8 cellular contexts compared by ENCODE assay signal in genomic region chr6:149565539-149566371, GRCh38. TPM values are rescaled to one million over a fixed set of nuclear protein-coding genes. Genes with fewer than 3 reads are reported as not detected.
DNase-seq lines count a peak whose midpoint lies in the region; ATAC-seq and TF ChIP-seq lines count a peak whose summit lies in the region.

No MANE protein-coding gene starts in this region.

- H3K27ac ChIP-seq in DND-41 (ENCODE audit: low read length) = peak overlapping the region; percentile 73
- peak overlapping the region; percentile 80 for H3K27ac ChIP-seq in GM23248
- H3K27ac ChIP-seq in KOPT-K1 (ENCODE audit: low read depth, low read length, poor library complexity, severe bottlenecking) = peak overlapping the region; percentile 76
- H3K27ac ChIP-seq in Peyer's patch = peak overlapping the region; percentile 88 to 93 (median 92)

- ATAC-seq in DND-41 (ENCODE audit: insufficient read depth, low read depth) (peak; percentile 87), naive B cell (ENCODE audit: low read depth in 2 of 2) (peak; percentile 78 to 79)

- DNase-seq in DND-41 (peak; percentile 96), GM23248 (peak; percentile 97), Peyer's patch (peak; percentile 90 to 98 (median 97)), fibroblast of gingiva (ENCODE audit: low read depth) (peak; percentile 91), naive B cell (peak; percentile 97)
- peak; percentile 97 for DNase-seq in activated T-helper 1 cell treated with anti-CD3 and anti-CD28 coated beads, Interleukin-12 subunit alpha, Interleukin-12 subunit beta, Interleukin-2, Interleukin-4 antibody, amounts not matched to agents 30 ng/mL and 10 ng/mL and 1 ng/mL, durations not matched to agents 14 hours and 24 hours and 36 hours (ENCODE audit: low spot score)
- peak; percentile 86 to 90 for DNase-seq in stimulated activated CD8-positive, alpha-beta memory T cell treated with anti-CD3 and anti-CD28 coated beads, Interleukin-7, amount 100 ng/mL, for 48 hours (ENCODE audit: extremely low read depth in 1 of 2, low read depth in 1 of 2)

- peaks cover 7% of the 10 kb centered on the region for H3K27me3 Mint-ChIP-seq in activated T-helper 1 cell treated with anti-CD3 and anti-CD28 coated beads, Interleukin-12 subunit alpha, Interleukin-12 subunit beta, Interleukin-2, Interleukin-4 antibody, amounts not matched to agents 30 ng/mL and 10 ng/mL and 1 ng/mL, durations not matched to agents 14 hours and 24 hours and 36 hours (ENCODE audit: insufficient read depth)
- peaks cover 0 to 1% (median 0%) of the 10 kb centered on the region in 3 donors for H3K27me3 Mint-ChIP-seq in naive B cell

- peaks cover 17% of the 10 kb centered on the region for H3K4me1 Mint-ChIP-seq in activated T-helper 1 cell treated with anti-CD3 and anti-CD28 coated beads, Interleukin-12 subunit alpha, Interleukin-12 subunit beta, Interleukin-2, Interleukin-4 antibody, amounts not matched to agents 30 ng/mL and 10 ng/mL and 1 ng/mL, durations not matched to agents 14 hours and 24 hours and 36 hours (ENCODE audit: low read depth)
- peaks cover 3 to 24% (median 10%) of the 10 kb centered on the region in 3 donors for H3K4me1 Mint-ChIP-seq in naive B cell

- TF ChIP-seq CTCF in DND-41 (IDR thresholded peaks at IDR 0.05; ENCODE audit: borderline replicate concordance, extremely low read depth, low read length, poor library complexity, severe bottlenecking) = peak; percentile 73
- peak; percentile 50 to 66 (median 60) for TF ChIP-seq CTCF in Peyer's patch (IDR thresholded peaks at IDR 0.05)

- H3K36me3 ChIP-seq in DND-41 (ENCODE audit: insufficient read depth, low read length) (no peaks in the 10 kb centered on the region; the same call in 1 of the 2 replicates), GM23248 (ENCODE audit: low read depth) (no peaks in the 10 kb centered on the region), KOPT-K1 (ENCODE audit: insufficient read depth, low read length) (no peaks in the 10 kb centered on the region), Peyer's patch (no peaks in the 10 kb centered on the region)

- H3K27me3 ChIP-seq in DND-41 (ENCODE audit: insufficient read depth, low read length, poor library complexity) (peaks cover under 1% of the 10 kb centered on the region), GM23248 (replicated peaks; ENCODE audit: insufficient read depth) (no peaks in the 10 kb centered on the region), Peyer's patch (no peaks in the 10 kb centered on the region)

- peak overlapping the region; percentile 88 for H3K4me2 ChIP-seq in DND-41 (ENCODE audit: insufficient read depth, low read length)
- peak overlapping the region; percentile 100 for H3K4me2 ChIP-seq in GM23248 (ENCODE audit: unreplicated experiment)

- H3K4me3 Mint-ChIP-seq in activated T-helper 1 cell treated with anti-CD3 and anti-CD28 coated beads, Interleukin-12 subunit alpha, Interleukin-12 subunit beta, Interleukin-2, Interleukin-4 antibody, amounts not matched to agents 30 ng/mL and 10 ng/mL and 1 ng/mL, durations not matched to agents 14 hours and 24 hours and 36 hours = peak overlapping the region; percentile 92
- peak overlapping the region; percentile 88 to 99 (median 98) for H3K4me3 Mint-ChIP-seq in naive B cell

- H3F3A ChIP-seq in GM23248 (ENCODE audit: insufficient read depth) = 0 out of 2 replicates have a peak, but pooled peaks cover 10% of the 10 kb centered on the region

- H3K36me3 Mint-ChIP-seq in activated T-helper 1 cell treated with anti-CD3 and anti-CD28 coated beads, Interleukin-12 subunit alpha, Interleukin-12 subunit beta, Interleukin-2, Interleukin-4 antibody, amounts not matched to agents 30 ng/mL and 10 ng/mL and 1 ng/mL, durations not matched to agents 14 hours and 24 hours and 36 hours (ENCODE audit: low read depth) = no peaks in the 10 kb centered on the region
- no peaks in the 10 kb centered on the region for H3K36me3 Mint-ChIP-seq in naive B cell

- WGBS in GM23248 (ENCODE audit: low coverage in 1 of 2, low lambda C conversion rate in 2 of 2, missing lambda C conversion rate in 2 of 2), 2 experiments = 1% methylated on average over 34 to 52 of the region's 55 CpGs

- no peaks in the 10 kb centered on the region for H3K9me2 ChIP-seq in GM23248 (ENCODE audit: insufficient read depth)

- peak overlapping the region; percentile 94 for H3K27ac Mint-ChIP-seq in activated T-helper 1 cell treated with anti-CD3 and anti-CD28 coated beads, Interleukin-12 subunit alpha, Interleukin-12 subunit beta, Interleukin-2, Interleukin-4 antibody, amounts not matched to agents 30 ng/mL and 10 ng/mL and 1 ng/mL, durations not matched to agents 14 hours and 24 hours and 36 hours
- peak overlapping the region; percentile 90 to 99 (median 97) for H3K27ac Mint-ChIP-seq in naive B cell

- H2AFZ ChIP-seq in DND-41 (ENCODE audit: low read depth, low read length) = peak overlapping the region; percentile 97
- peak overlapping the region; percentile 98 for H2AFZ ChIP-seq in GM23248

- intact Hi-C loops in activated T-helper 1 cell treated with anti-CD3 and anti-CD28 coated beads, Interleukin-12 subunit alpha, Interleukin-12 subunit beta, Interleukin-2, Interleukin-4 antibody, amounts not matched to agents 30 ng/mL and 10 ng/mL and 1 ng/mL, durations not matched to agents 14 hours and 24 hours and 36 hours (cut with micrococcal nuclease) = loop anchor here (1.0 to 5.0 kb wide), 9 partner anchors 19 to 1302 kb away; partner anchors contain the start of genes KATNA1, LATS1, LRP11 and MTHFD1L

- H3K79me2 ChIP-seq in DND-41 (ENCODE audit: insufficient read depth, low read length) = peaks cover 42% of the 10 kb centered on the region
- H3K79me2 ChIP-seq in GM23248 (ENCODE audit: insufficient read depth) = peaks cover 37% of the 10 kb centered on the region

- peak overlapping the region; percentile 92 for H3K9ac ChIP-seq in DND-41 (ENCODE audit: low read depth, low read length)
- H3K9ac ChIP-seq in GM23248 = peak overlapping the region; percentile 92

- TF ChIP-seq POLR2A in Peyer's patch (IDR thresholded peaks at IDR 0.05) = no peak

- H3K9me3 Mint-ChIP-seq in activated T-helper 1 cell treated with anti-CD3 and anti-CD28 coated beads, Interleukin-12 subunit alpha, Interleukin-12 subunit beta, Interleukin-2, Interleukin-4 antibody, amounts not matched to agents 30 ng/mL and 10 ng/mL and 1 ng/mL, durations not matched to agents 14 hours and 24 hours and 36 hours = no peaks in the 10 kb centered on the region
- no peaks in the 10 kb centered on the region for H3K9me3 Mint-ChIP-seq in naive B cell

- H3K9me3 ChIP-seq in DND-41 (ENCODE audit: insufficient read depth, low read length, severe bottlenecking) (no peaks in the 10 kb centered on the region), GM23248 (ENCODE audit: low read depth) (no peaks in the 10 kb centered on the region), KOPT-K1 (ENCODE audit: insufficient read depth, low read length, poor library complexity, severe bottlenecking) (no peaks in the 10 kb centered on the region), Peyer's patch (no peaks in the 10 kb centered on the region)

- H4K20me1 ChIP-seq in DND-41 (ENCODE audit: insufficient read depth, low read length) (peaks cover 4% of the 10 kb centered on the region; the same call in 1 of the 2 replicates), GM23248 (ENCODE audit: insufficient read depth) (no peaks in the 10 kb centered on the region)

- peaks cover 34% of the 10 kb centered on the region for H3K4me1 ChIP-seq in DND-41 (ENCODE audit: insufficient read depth, low read length)
- H3K4me1 ChIP-seq in GM23248 (ENCODE audit: insufficient read depth) = peaks cover 9% of the 10 kb centered on the region
- H3K4me1 ChIP-seq in Peyer's patch = peaks cover 0 to 18% (median 7%) of the 10 kb centered on the region in 4 donors

- H3K4me3 ChIP-seq in DND-41 (ENCODE audit: low read depth in 1 of 2, low read length in 2 of 2) (peak overlapping the region; percentile 79 to 95), GM23248 (peak overlapping the region; percentile 94), Peyer's patch (peak overlapping the region; percentile 75 to 96 (median 92))

- in situ Hi-C loops in GM23248 (cut with MboI) = no loop called here

RNA-seq across cellular contexts. Expression of gene GINM1, which starts 0.4 kb away (rescaled TPM):
- total RNA-seq in GM23248 (2014; rRNA removed; shearing (Covaris generic)) = 83.1 and 83.6 TPM in 2 replicates
- polyA plus RNA-seq in GM23248 (2016; fragmentation: Nextera tagmentation; extraction: Ambion mirVana) (95.4 and 98.7 TPM in 2 replicates), naive B cell (ENCODE audit: low read depth in 6 of 6) (10 to 100 TPM; 29.4 to 42.4 (median 37.9) TPM)
- 10 to 100 TPM; 23.1 to 36.6 (median 26.7) TPM for total RNA-seq in Peyer's patch
- total RNA-seq in activated T-helper 1 cell treated with anti-CD3 and anti-CD28 coated beads, Interleukin-12 subunit alpha, Interleukin-12 subunit beta, Interleukin-2, Interleukin-4 antibody, amounts not matched to agents 30 ng/mL and 10 ng/mL and 1 ng/mL, durations not matched to agents 14 hours and 24 hours and 36 hours = 15.4 and 18.6 TPM in 2 replicates

RNA-seq across cellular contexts. Expression of gene PPIL4, which starts 19.9 kb away (rescaled TPM):
- 32.2 and 43.5 TPM in 2 replicates for total RNA-seq in GM23248 (2014; rRNA removed; shearing (Covaris generic))
- 43.0 and 43.5 TPM in 2 replicates for polyA plus RNA-seq in GM23248 (2016; fragmentation: Nextera tagmentation; extraction: Ambion mirVana)
- 10 to 100 TPM; 15.8 to 28.9 (median 20.5) TPM for total RNA-seq in Peyer's patch
- total RNA-seq in activated T-helper 1 cell treated with anti-CD3 and anti-CD28 coated beads, Interleukin-12 subunit alpha, Interleukin-12 subunit beta, Interleukin-2, Interleukin-4 antibody, amounts not matched to agents 30 ng/mL and 10 ng/mL and 1 ng/mL, durations not matched to agents 14 hours and 24 hours and 36 hours = 25.0 and 26.1 TPM in 2 replicates
- polyA plus RNA-seq in naive B cell (ENCODE audit: low read depth in 6 of 6) = 10 to 100 TPM; 10.4 to 16.2 (median 14.5) TPM

Comparison
In these comparisons a context has a peak if more than half of its experiments do, and no peak if none do; other contexts are left out.
1. Peak in every context shown above with its lines: DNase-seq, ATAC-seq, H3K4me3 ChIP-seq and H3K27ac ChIP-seq.